In genomic region chr12:106791531-106791930, GRCh38 we compare ENCODE assay signal across 28 cellular contexts. TPM values are rescaled to one million over a fixed set of nuclear protein-coding genes. Genes with fewer than 3 reads are reported as not detected.
DNase-seq lines count a peak whose midpoint lies in the region; ATAC-seq, FAIRE-seq and TF ChIP-seq lines count a peak whose summit lies in the region.
"Had no signal": no experiment of that assay in that cellular context is flagged by ENCODE, and none has a peak within 500 bp of the region (broad histone marks: within the 10 kb centered on the region; RNA-seq: fewer than 3 reads in every experiment).

No MANE protein-coding gene starts in this region.

- H3K4me3 Mint-ChIP-seq in activated naive CD8-positive, alpha-beta T cell treated with anti-CD3 and anti-CD28 coated beads for 36 hours: no peak overlapping the region
- H3K4me3 Mint-ChIP-seq: activated CD4-positive, alpha-beta memory T cell treated with anti-CD3 and anti-CD28 coated beads for 36 hours; activated naive CD4-positive, alpha-beta T cell treated with anti-CD3 and anti-CD28 coated beads, Interleukin-2, amount 10 ng/mL, durations not matched to agents 7 days and 5 days; CD8-positive, alpha-beta memory T cell; immature natural killer cell; memory B cell had no signal

- no peaks in the 10 kb centered on the region for H3K9me3 Mint-ChIP-seq in activated naive CD8-positive, alpha-beta T cell treated with anti-CD3 and anti-CD28 coated beads for 36 hours
- H3K9me3 Mint-ChIP-seq: activated CD4-positive, alpha-beta memory T cell treated with anti-CD3 and anti-CD28 coated beads for 36 hours; activated naive CD4-positive, alpha-beta T cell treated with anti-CD3 and anti-CD28 coated beads, Interleukin-2, amount 10 ng/mL, durations not matched to agents 7 days and 5 days; immature natural killer cell had no signal

- no peak overlapping the region for H3K27ac Mint-ChIP-seq in activated naive CD8-positive, alpha-beta T cell treated with anti-CD3 and anti-CD28 coated beads for 36 hours
- H3K27ac Mint-ChIP-seq: activated CD4-positive, alpha-beta memory T cell treated with anti-CD3 and anti-CD28 coated beads for 36 hours; activated naive CD4-positive, alpha-beta T cell treated with anti-CD3 and anti-CD28 coated beads, Interleukin-2, amount 10 ng/mL, durations not matched to agents 7 days and 5 days; immature natural killer cell; memory B cell had no signal

- H3K27me3 ChIP-seq in endothelial cell of umbilical vein (ENCODE audit: control insufficient read depth in 2 of 2, insufficient read depth in 2 of 2, low read length in 2 of 2): no peaks in the 10 kb centered on the region
- H3K27me3 ChIP-seq in psoas muscle (ENCODE audit: insufficient read depth in 3 of 3, low read length in 2 of 3): no peaks in the 10 kb centered on the region
- H3K27me3 ChIP-seq: BE2C, brain microvascular endothelial cell, MG63, tibial artery, vagina had no signal

- H3K36me3 ChIP-seq in endothelial cell of umbilical vein (ENCODE audit: control insufficient read depth in 2 of 2, extremely low read depth in 1 of 2, insufficient read depth in 2 of 2, low read length in 2 of 2): peaks cover 0 to 3% of the 10 kb centered on the region in 2 experiments
- peaks cover 4 to 18% of the 10 kb centered on the region in 2 donors for H3K36me3 ChIP-seq in psoas muscle (ENCODE audit: insufficient read depth in 1 of 2, low read depth in 1 of 2)
- H3K36me3 ChIP-seq: BE2C, vagina had no signal

- H3K9me1 ChIP-seq in endothelial cell of umbilical vein (replicated peaks; ENCODE audit: control insufficient read depth, extremely low read depth, insufficient read depth, low read length): no peaks in the 10 kb centered on the region

- ATAC-seq in HG03175 (IDR thresholded peaks at IDR 0.05; ENCODE audit: unreplicated experiment) (no peak), psoas muscle (no peak)
- ATAC-seq: GM12878, left cardiac atrium had no signal

- peak; percentile 15 for DNase-seq in NCI-H1092 (lab: John Stamatoyannopoulos, UW)
- DNase-seq in NCI-H1930 (lab: John Stamatoyannopoulos, UW): peak; percentile 73 to 88
- DNase-seq in NCI-H774 (lab: John Stamatoyannopoulos, UW): peak; percentile 57
- peak; percentile 47 for DNase-seq in endothelial cell of umbilical vein (ENCODE audit: low read depth, low spot score)
- DNase-seq in psoas muscle: no peak
- no peak for DNase-seq in activated naive CD8-positive, alpha-beta T cell treated with anti-CD3 and anti-CD28 coated beads for 36 hours
- DNase-seq: activated CD4-positive, alpha-beta memory T cell treated with anti-CD3 and anti-CD28 coated beads for 36 hours; activated CD4-positive, alpha-beta T cell treated with anti-CD3 and anti-CD28 coated beads for 1 hour; activated CD8-positive, alpha-beta memory T cell treated with anti-CD3 and anti-CD28 coated beads, Interleukin-2, amount 50 U/mL, for 48 hours; activated naive CD4-positive, alpha-beta T cell treated with anti-CD3 and anti-CD28 coated beads, Interleukin-2, amount 10 ng/mL, durations not matched to agents 7 days and 5 days; BE2C; brain microvascular endothelial cell; CD8-positive, alpha-beta memory T cell; hypothalamus; immature natural killer cell; KBM-7; left cardiac atrium; MG63; NCI-H1417 treated with DMSO at 0.1 percent for 48 hours; OCI-M1; stimulated activated CD4-positive, alpha-beta T cell treated with anti-CD3 and anti-CD28 coated beads, Interleukin-15, amount 100 ng/mL, for 24 hours; stimulated activated CD4-positive, alpha-beta T cell treated with anti-CD3 and anti-CD28 coated beads, Interleukin-4, amount 100 ng/mL, for 4 hours; tibial artery had no signal

- no peak overlapping the region for H2AFZ ChIP-seq in endothelial cell of umbilical vein (ENCODE audit: low read depth, low read length)

- H3K4me1 Mint-ChIP-seq in activated naive CD8-positive, alpha-beta T cell treated with anti-CD3 and anti-CD28 coated beads for 36 hours: no peaks in the 10 kb centered on the region
- H3K4me1 Mint-ChIP-seq: activated naive CD4-positive, alpha-beta T cell treated with anti-CD3 and anti-CD28 coated beads, Interleukin-2, amount 10 ng/mL, durations not matched to agents 7 days and 5 days; immature natural killer cell had no signal

- no peaks in the 10 kb centered on the region for H3K4me1 ChIP-seq in endothelial cell of umbilical vein (ENCODE audit: control insufficient read depth, extremely low read depth, insufficient read depth, low read length)
- no peaks in the 10 kb centered on the region for H3K4me1 ChIP-seq in psoas muscle
- H3K4me1 ChIP-seq: BE2C, tibial artery, vagina had no signal

- H3K4me2 ChIP-seq in endothelial cell of umbilical vein (ENCODE audit: insufficient read depth, low read length): no peak overlapping the region

- H3K79me2 ChIP-seq in endothelial cell of umbilical vein (ENCODE audit: control insufficient read depth, insufficient read depth, low read length): no peaks in the 10 kb centered on the region

- H3K9me3 ChIP-seq in endothelial cell of umbilical vein (replicated peaks; ENCODE audit: control insufficient read depth, insufficient read depth, low read length) (no peaks in the 10 kb centered on the region), psoas muscle (no peaks in the 10 kb centered on the region)
- H3K9me3 ChIP-seq: BE2C, MG63, tibial artery, vagina had no signal

- POLR2A ChIA-PET in endothelial cell of umbilical vein (lab: Charles Lee): no interaction called here

- CTCF ChIA-PET in endothelial cell of umbilical vein (lab: Charles Lee): no interaction called here

- dilution Hi-C loops in endothelial cell of umbilical vein (cut with MboI; ENCODE audit: extremely low pct_ligation_motif_present, low sequenced_read_pairs): no loop called here

- no peak for FAIRE-seq in endothelial cell of umbilical vein (lab: Jason Lieb, UNC)
- FAIRE-seq: GM12878 had no signal

- no peaks in the 10 kb centered on the region for H3K27me3 Mint-ChIP-seq in activated naive CD8-positive, alpha-beta T cell treated with anti-CD3 and anti-CD28 coated beads for 36 hours
- H3K27me3 Mint-ChIP-seq: activated CD4-positive, alpha-beta memory T cell treated with anti-CD3 and anti-CD28 coated beads for 36 hours; activated naive CD4-positive, alpha-beta T cell treated with anti-CD3 and anti-CD28 coated beads, Interleukin-2, amount 10 ng/mL, durations not matched to agents 7 days and 5 days; CD8-positive, alpha-beta memory T cell; memory B cell had no signal

- TF ChIP-seq POLR2A in endothelial cell of umbilical vein (IDR thresholded peaks at IDR 0.05; ENCODE audit: low read depth, low read length): no peak

- no peak overlapping the region for H3K9ac ChIP-seq in endothelial cell of umbilical vein (replicated peaks; ENCODE audit: extremely low read depth, insufficient read depth, low read length)

- peaks cover 44% of the 10 kb centered on the region for H3K36me3 Mint-ChIP-seq in activated naive CD8-positive, alpha-beta T cell treated with anti-CD3 and anti-CD28 coated beads for 36 hours

- H3K27ac ChIP-seq in endothelial cell of umbilical vein (ENCODE audit: insufficient read depth, low read depth, low read length) (no peak overlapping the region), psoas muscle (no peak overlapping the region)
- H3K27ac ChIP-seq: brain microvascular endothelial cell, epithelial cell of prostate, tibial artery, vagina had no signal

- H3K4me3 ChIP-seq in endothelial cell of umbilical vein (replicated peaks in 1 of 3; ENCODE audit: insufficient read depth in 1 of 3, low read depth in 1 of 3, low read length in 3 of 3): no peak overlapping the region
- H3K4me3 ChIP-seq in psoas muscle: no peak overlapping the region
- H3K4me3 ChIP-seq: GM12878, MG63, tibial artery, vagina had no signal

- TF ChIP-seq CTCF in endothelial cell of umbilical vein (IDR thresholded peaks at IDR 0.05; ENCODE audit: extremely low read depth in 1 of 2, insufficient read depth in 1 of 2, low read depth in 1 of 2, low read length in 2 of 2) (no peak), psoas muscle (IDR thresholded peaks at IDR 0.05) (no peak)

- no peaks in the 10 kb centered on the region for H4K20me1 ChIP-seq in endothelial cell of umbilical vein (replicated peaks; ENCODE audit: control insufficient read depth, extremely low read depth, insufficient read depth, low read length)

- intact Hi-C loops in endothelial cell of umbilical vein (cut with micrococcal nuclease) (no loop called here), psoas muscle (cut with DNase I) (no loop called here)

- BruUV-seq in endothelial cell of umbilical vein (replicated peaks; lab: Mats Ljungman, UMichigan): no TSS peak

TF ChIP-seq in endothelial cell of umbilical vein, 7 proteins besides CTCF, POLR2A, EP300 and RAD21:
- no peak for TF ChIP-seq MYC (IDR thresholded peaks at IDR 0.05; ENCODE audit: low read depth, low read length)
- no peak for TF ChIP-seq GATA2 (IDR thresholded peaks at IDR 0.05; ENCODE audit: insufficient read depth, insufficient read length, low read depth, low read length)
- TF ChIP-seq POLR2AphosphoS5 (IDR thresholded peaks at IDR 0.05; ENCODE audit: insufficient read depth, low read depth, low read length): no peak
- no peak for TF ChIP-seq MAX (IDR thresholded peaks at IDR 0.05; ENCODE audit: insufficient read depth, insufficient read length)
- no peak for TF ChIP-seq JUN (IDR thresholded peaks at IDR 0.05; ENCODE audit: borderline replicate concordance, insufficient read depth, insufficient read length, low read depth)

RNA-seq across cellular contexts. Expression of gene RIC8B, which starts 17.0 kb away (rescaled TPM):
- 13.7 and 16.5 TPM in 2 replicates for total RNA-seq in endothelial cell of umbilical vein
- polyA plus RNA-seq in endothelial cell of umbilical vein: 4.1 and 4.6 TPM in 2 replicates
- 4.8 and 5.7 TPM in 2 replicates for polyA plus RNA-seq in endothelial cell of umbilical vein (2011; cell fraction: cytosol; rRNA removed)
- 20.6 and 21.6 TPM in 2 replicates for polyA plus RNA-seq in endothelial cell of umbilical vein (2011; cell fraction: nucleus; rRNA removed)
- polyA plus RNA-seq in endothelial cell of umbilical vein (2012): 8.2 and 10.4 TPM in 2 replicates
- polyA minus RNA-seq in endothelial cell of umbilical vein: 13.9 and 16.0 TPM in 2 replicates
- polyA minus RNA-seq in endothelial cell of umbilical vein (2011; cell fraction: cytosol; rRNA and poly(A)+ RNA removed): 5.0 TPM
- 22.4 and 36.6 TPM in 2 replicates for polyA minus RNA-seq in endothelial cell of umbilical vein (2011; cell fraction: nucleus; rRNA and poly(A)+ RNA removed)
- total RNA-seq in psoas muscle: 10 to 100 TPM in 3 of 4 donors, 1 to 10 TPM in 1; 5.8 to 12.0 (median 11.1) TPM
- polyA plus RNA-seq in psoas muscle: 10 to 100 TPM in 1 of 3 donors, 1 to 10 TPM in 2; 4.9 to 19.3 (median 7.2) TPM
- 1 to 10 TPM; 8.7 to 9.1 TPM for total RNA-seq in activated naive CD8-positive, alpha-beta T cell treated with anti-CD3 and anti-CD28 coated beads for 36 hours

Comparison
In these comparisons a context has a peak if more than half of its experiments do, and no peak if none do; other contexts are left out.
1. DNase-seq: peak in NCI-H1092 (single experiment), NCI-H1930 (2 of 2), NCI-H774 (single experiment) and endothelial cell of umbilical vein (single experiment); none in psoas muscle (0 of 2) and activated naive CD8-positive, alpha-beta T cell treated with anti-CD3 and anti-CD28 coated beads for 36 hours (single experiment).